ENCODE assay signal across 8 cellular contexts in genomic region chr22:46758867-46759290, GRCh38. TPM values are rescaled to one million over a fixed set of nuclear protein-coding genes. Genes with fewer than 3 reads are reported as not detected.
DNase-seq lines count a peak whose midpoint lies in the region; ATAC-seq and TF ChIP-seq lines count a peak whose summit lies in the region.

No MANE protein-coding gene starts in this region.

- no peak for ATAC-seq in natural killer cell
- ATAC-seq in GM21723 (IDR thresholded peaks at IDR 0.05; ENCODE audit: unreplicated experiment): no peak
- ATAC-seq in GM21381 (IDR thresholded peaks at IDR 0.05; ENCODE audit: unreplicated experiment): no peak

- peak; percentile 72 for DNase-seq in DMS 273 (lab: John Stamatoyannopoulos, UW; ENCODE audit: unreplicated experiment)
- no peak for DNase-seq in DMS 273 treated with DMSO at 0.1 percent for 48 hours (lab: John Stamatoyannopoulos, UW)
- no peak for DNase-seq in esophagus muscularis mucosa (ENCODE audit: extremely low spot score)
- peak; percentile 47 for DNase-seq in natural killer cell

- TF ChIP-seq CTCF in LNCAP (IDR thresholded peaks at IDR 0.05) (peak; percentile 78), VCaP (conservative IDR thresholded peaks at IDR 0.05) (peak; percentile 65), esophagus muscularis mucosa (IDR thresholded peaks at IDR 0.05) (peak; percentile 36 to 63 (median 43)), natural killer cell (IDR thresholded peaks at IDR 0.05) (peak; percentile 77)

- no peak for TF ChIP-seq EP300 in esophagus muscularis mucosa (IDR thresholded peaks at IDR 0.05)

- no peak for TF ChIP-seq POLR2A in esophagus muscularis mucosa (IDR thresholded peaks at IDR 0.05; ENCODE audit: low read depth)

- no peaks in the 10 kb centered on the region for H3K27me3 ChIP-seq in esophagus muscularis mucosa

- H3K27me3 Mint-ChIP-seq in natural killer cell (ENCODE audit: low read depth in 2 of 2): no peaks in the 10 kb centered on the region

- 46% methylated on average over 6 of the region's 6 CpGs for WGBS in esophagus muscularis mucosa

- peaks cover 44 to 48% of the 10 kb centered on the region in 2 donors for H3K4me1 Mint-ChIP-seq in natural killer cell

- H3K4me3 Mint-ChIP-seq in natural killer cell: no peak overlapping the region

- intact Hi-C loops in esophagus muscularis mucosa (cut with DNase I): no loop called here
- intact Hi-C loops in natural killer cell (cut with micrococcal nuclease): loop anchor here (1.0 kb wide), 1 partner anchor 44 kb away; no protein-coding TSS in a partner anchor

- H3K4me3 ChIP-seq in esophagus muscularis mucosa: no peak overlapping the region

- no peaks in the 10 kb centered on the region for H3K36me3 ChIP-seq in esophagus muscularis mucosa

- H3K9me3 Mint-ChIP-seq in natural killer cell: no peaks in the 10 kb centered on the region

- peaks cover 28 to 47% (median 44%) of the 10 kb centered on the region in 4 donors for H3K4me1 ChIP-seq in esophagus muscularis mucosa

- no peak overlapping the region for H3K27ac ChIP-seq in VCaP
- no peak overlapping the region for H3K27ac ChIP-seq in esophagus muscularis mucosa (replicated peaks in 1 of 4)

- no peaks in the 10 kb centered on the region for H3K36me3 Mint-ChIP-seq in natural killer cell

- peak overlapping the region; percentile 18 to 48 for H3K27ac Mint-ChIP-seq in natural killer cell

- peaks cover 0 to 7% (median 1%) of the 10 kb centered on the region in 4 donors for H3K9me3 ChIP-seq in esophagus muscularis mucosa

RNA-seq across cellular contexts. Expression of gene TBC1D22A, which starts 3.6 kb away (rescaled TPM):
- 10 to 100 TPM; 15.2 to 20.7 (median 18.8) TPM for total RNA-seq in esophagus muscularis mucosa
- 10 to 100 TPM; 47.4 to 53.7 (median 53.2) TPM for total RNA-seq in natural killer cell

RNA-seq across cellular contexts. Expression of gene CERK, which starts 20.8 kb away (rescaled TPM):
- total RNA-seq in esophagus muscularis mucosa (10 to 100 TPM; 37.3 to 51.1 (median 48.0) TPM), natural killer cell (10 to 100 TPM; 50.0 to 71.2 (median 55.6) TPM)

Comparison
In these comparisons a context has a peak if more than half of its experiments do, and no peak if none do; other contexts are left out.
1. DNase-seq: peak in DMS 273 (single experiment) and natural killer cell (single experiment); none in DMS 273 treated with DMSO at 0.1 percent for 48 hours (single experiment) and esophagus muscularis mucosa (single experiment).
2. Peak in every context shown above with its lines, with median percentiles within 50 percentile points of each other: CTCF ChIP-seq.